Comparison of ENCODE assay signal across 8 cellular contexts in genomic region chr15:72155635-72156616, GRCh38. TPM values are rescaled to one million over a fixed set of nuclear protein-coding genes. Genes with fewer than 3 reads are reported as not detected.
DNase-seq lines count a peak whose midpoint lies in the region; TF ChIP-seq lines count a peak whose summit lies in the region.

No MANE protein-coding gene starts in this region.

- no peak overlapping the region for H3K4me3 ChIP-seq in HAP-1
- H3K4me3 ChIP-seq in astrocyte of the cerebellum (ENCODE audit: low read depth, low read length) = peak overlapping the region; percentile 39
- no peak overlapping the region for H3K4me3 ChIP-seq in hepatocyte
- H3K4me3 ChIP-seq in vagina = peak overlapping the region; percentile 47 to 54

- peak overlapping the region; percentile 45 for H2AFZ ChIP-seq in hepatocyte

- H3K27me3 ChIP-seq in HAP-1 (ENCODE audit: low read depth) (0 out of 2 replicates have a peak, but pooled peaks cover 4% of the 10 kb centered on the region), hepatocyte (no peaks in the 10 kb centered on the region), vagina (no peaks in the 10 kb centered on the region)

- peak overlapping the region; percentile 72 for H3K4me2 ChIP-seq in hepatocyte

- no peaks in the 10 kb centered on the region for H3K79me2 ChIP-seq in hepatocyte

- peak overlapping the region; percentile 20 for H3K27ac ChIP-seq in hepatocyte
- peak overlapping the region; percentile 73 for H3K27ac ChIP-seq in vagina

- 26% methylated on average over 19 of the region's 19 CpGs for WGBS in hepatocyte (ENCODE audit: low lambda C conversion rate, missing lambda C conversion rate)

- H3K9me3 ChIP-seq in HAP-1 (no peaks in the 10 kb centered on the region), hepatocyte (ENCODE audit: low read depth) (no peaks in the 10 kb centered on the region), vagina (no peaks in the 10 kb centered on the region)

- peak; percentile 80 for DNase-seq in D341Med (ENCODE audit: low spot score)
- peak; percentile 93 to 97 for DNase-seq in HAP-1 (ENCODE audit: low spot score in 2 of 2)
- peak; percentile 76 for DNase-seq in NCI-H146 (lab: John Stamatoyannopoulos, UW)
- peak; percentile 39 for DNase-seq in T-helper 22 cell (ENCODE audit: low read depth)
- peak; percentile 70 for DNase-seq in astrocyte of the cerebellum (ENCODE audit: low read depth)
- peak; percentile 91 for DNase-seq in hepatocyte (ENCODE audit: low spot score)
- peak; percentile 88 for DNase-seq in retina
- DNase-seq in vagina (ENCODE audit: extremely low spot score in 2 of 2) = no peak

- H3K36me3 ChIP-seq in HAP-1 (replicated peaks) (no peaks in the 10 kb centered on the region), hepatocyte (replicated peaks; ENCODE audit: insufficient read depth, low read depth) (no peaks in the 10 kb centered on the region), vagina (no peaks in the 10 kb centered on the region)

- no peak for TF ChIP-seq POLR2A in vagina (IDR thresholded peaks at IDR 0.05)

- no peaks in the 10 kb centered on the region for H4K20me1 ChIP-seq in hepatocyte (ENCODE audit: insufficient read depth, poor library complexity, severe bottlenecking)

- H3K4me1 ChIP-seq in HAP-1 (peaks cover 3% of the 10 kb centered on the region; the same call in 1 of the 2 replicates), hepatocyte (ENCODE audit: insufficient read depth) (peaks cover 11% of the 10 kb centered on the region), vagina (peaks cover 7% of the 10 kb centered on the region)

- no peaks in the 10 kb centered on the region for H3K9me2 ChIP-seq in hepatocyte (replicated peaks; ENCODE audit: insufficient read depth)

- peak; percentile 91 for TF ChIP-seq CTCF in astrocyte of the cerebellum (IDR thresholded peaks at IDR 0.05; ENCODE audit: low read depth, low read length, missing control alignments)
- TF ChIP-seq CTCF in hepatocyte (IDR thresholded peaks at IDR 0.05; ENCODE audit: poor library complexity) = peak; percentile 92
- peak; percentile 74 to 89 (median 86) for TF ChIP-seq CTCF in vagina (IDR thresholded peaks at IDR 0.05)

- intact Hi-C loops in vagina (cut with DNase I) = no loop called here

- in situ Hi-C loops in HAP-1 (cut with MboI; ENCODE audit: low sequenced_read_pairs) = loop anchor here (5.0 kb wide), 2 partner anchors 349 to 414 kb away; no protein-coding TSS in a partner anchor
- in situ Hi-C loops in astrocyte of the cerebellum (cut with HindIII; ENCODE audit: low sequenced_read_pairs) = no loop called here

RNA-seq across cellular contexts. Expression of gene SENP8, which starts 37.7 kb away (rescaled TPM):
- 2.0 and 3.6 TPM in 2 replicates for total RNA-seq in hepatocyte
- 1.5 and 2.2 TPM in 2 replicates for polyA plus RNA-seq in hepatocyte
- total RNA-seq in vagina = 3.9 TPM

RNA-seq across cellular contexts. Expression of gene MYO9A, which starts 38.0 kb away (rescaled TPM):
- 38.2 and 42.8 TPM in 2 replicates for total RNA-seq in hepatocyte
- polyA plus RNA-seq in hepatocyte = 13.1 and 17.9 TPM in 2 replicates
- total RNA-seq in vagina = 50.3 TPM

RNA-seq across cellular contexts. Expression of gene GRAMD2A, which starts 41.7 kb away (rescaled TPM):
- total RNA-seq in hepatocyte (2.2 and 4.4 TPM in 2 replicates), vagina (7.4 TPM)
- polyA plus RNA-seq in hepatocyte = 4.6 and 7.9 TPM in 2 replicates

Comparison
In these comparisons a context has a peak if more than half of its experiments do, and no peak if none do; other contexts are left out.
1. DNase-seq: peak in D341Med (single experiment), HAP-1 (2 of 2), NCI-H146 (single experiment), T-helper 22 cell (single experiment), astrocyte of the cerebellum (single experiment), hepatocyte (single experiment) and retina (single experiment); none in vagina (0 of 2).
2. H3K4me3 ChIP-seq: peak in astrocyte of the cerebellum (single experiment) and vagina (2 of 2); none in HAP-1 (single experiment) and hepatocyte (single experiment).
3. Peak in every context shown above with its lines, with median percentiles within 50 percentile points of each other: CTCF ChIP-seq.